ENCODE assay signal across 19 cellular contexts in the genomic region with DNA sequence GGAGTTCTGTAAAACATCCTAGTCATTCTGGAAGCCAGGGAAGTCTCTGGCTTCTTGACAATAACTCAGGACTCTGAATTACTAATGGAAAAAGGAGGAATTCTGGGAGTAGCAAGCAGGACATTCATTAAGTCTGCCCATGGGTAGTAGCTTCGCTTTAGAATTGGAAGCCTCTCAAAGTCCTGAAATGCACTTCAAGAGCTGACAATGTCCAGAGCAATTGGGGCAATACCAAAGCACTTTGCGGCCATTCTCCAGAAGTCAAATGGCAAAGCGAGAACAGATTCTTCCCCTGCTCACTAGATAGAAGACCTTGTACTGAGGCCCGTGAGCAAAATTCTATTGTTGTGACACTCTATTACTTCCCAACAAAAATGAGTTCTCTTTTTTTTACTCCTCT.
DNase-seq lines count a peak whose midpoint lies in the region; FAIRE-seq and TF ChIP-seq lines count a peak whose summit lies in the region.
"Had no signal": no experiment of that assay in that cellular context is flagged by ENCODE, and none has a peak within 500 bp of the region (broad histone marks: within the 10 kb centered on the region; RNA-seq: fewer than 3 reads in every experiment).

No MANE protein-coding gene starts in this region.

- FAIRE-seq in RCC 7860 (lab: Jason Lieb, UNC): no peak
- FAIRE-seq: D721Med, GM12892, H1 had no signal

- peaks cover 3% of the 10 kb centered on the region for H3K4me1 ChIP-seq in rectal smooth muscle tissue (ENCODE audit: control insufficient read depth, insufficient read depth, low read length)
- no peaks in the 10 kb centered on the region for H3K4me1 ChIP-seq in endodermal cell (ENCODE audit: control insufficient read depth, insufficient read depth, low read length)
- peaks cover 14% of the 10 kb centered on the region for H3K4me1 ChIP-seq in mammary epithelial cell (ENCODE audit: insufficient read depth, low read length)

- no peaks in the 10 kb centered on the region for H3K36me3 ChIP-seq in rectal smooth muscle tissue (ENCODE audit: control insufficient read depth, insufficient read depth, low read length)
- no peaks in the 10 kb centered on the region for H3K36me3 ChIP-seq in endodermal cell (ENCODE audit: control insufficient read depth, insufficient read depth, low read length)
- no peaks in the 10 kb centered on the region for H3K36me3 ChIP-seq in mammary epithelial cell (ENCODE audit: insufficient read depth, low read length)

- H3K4me2 ChIP-seq in mammary epithelial cell (ENCODE audit: insufficient read depth, low read depth, low read length): no peak overlapping the region

- no peak overlapping the region for H3K27ac Mint-ChIP-seq in endodermal cell
- H3K27ac Mint-ChIP-seq: CD14-positive monocyte; CD8-positive, alpha-beta T cell; HFFc6 had no signal

- peaks cover 2% of the 10 kb centered on the region for H3K27me3 Mint-ChIP-seq in endodermal cell (ENCODE audit: insufficient read depth)

- no peak overlapping the region for H3K4me3 ChIP-seq in rectal smooth muscle tissue (ENCODE audit: low read length)
- no peak overlapping the region for H3K4me3 ChIP-seq in endodermal cell (ENCODE audit: low read length)
- no peak overlapping the region for H3K4me3 ChIP-seq in mammary epithelial cell (replicated peaks in 1 of 3; ENCODE audit: insufficient read depth in 1 of 3, low read depth in 2 of 3, low read length in 3 of 3)

- H3K9ac ChIP-seq in rectal smooth muscle tissue (ENCODE audit: low read length) (no peak overlapping the region), endodermal cell (ENCODE audit: extremely low read depth, low read length, poor library complexity, severe bottlenecking) (no peak overlapping the region), mammary epithelial cell (ENCODE audit: insufficient read depth, low read length) (no peak overlapping the region)

- BruUV-seq in mammary epithelial cell (replicated peaks; lab: Mats Ljungman, UMichigan): no TSS peak

- no peak overlapping the region for H3K4me3 Mint-ChIP-seq in endodermal cell
- H3K4me3 Mint-ChIP-seq: CD14-positive monocyte; CD8-positive, alpha-beta T cell; HFFc6 had no signal

- intact Hi-C loops in mammary epithelial cell (cut with micrococcal nuclease): no loop called here

- DNase-seq in SIG-M5 treated with dmso at 0.1 percent for 504 hours (lab: John Stamatoyannopoulos, UW; ENCODE audit: unreplicated experiment): peak; percentile 2
- no peak for DNase-seq in SIG-M5 (lab: John Stamatoyannopoulos, UW)
- peak; percentile 42 for DNase-seq in globus pallidus (ENCODE audit: low spot score)
- DNase-seq in endodermal cell: no peak
- no peak for DNase-seq in RCC 7860 (ENCODE audit: low spot score)
- no peak for DNase-seq in mammary epithelial cell
- DNase-seq: CD8-positive, alpha-beta T cell; COR-L47; DMS153; DND-41; GDM1; HFFc6 had no signal

- in situ Hi-C loops in mammary epithelial cell (cut with MboI; ENCODE audit: low sequenced_read_pairs in 2 of 2): loop anchor here in 1 of 2 donors (25.0 kb wide), 1 partner anchor 694 kb away; no protein-coding TSS in a partner anchor

- no peak for TF ChIP-seq CTCF in endodermal cell (conservative IDR thresholded peaks at IDR 0.05)
- TF ChIP-seq CTCF in mammary epithelial cell (conservative IDR thresholded peaks at IDR 0.05 in 1 of 2, IDR thresholded peaks at IDR 0.05 in 1 of 2; ENCODE audit: extremely low read depth in 1 of 2, insufficient read depth in 1 of 2, low read depth in 1 of 2, low read length in 2 of 2): no peak

- H3K79me2 ChIP-seq in mammary epithelial cell (ENCODE audit: insufficient read depth, low read length): no peaks in the 10 kb centered on the region

- H3K27ac ChIP-seq in rectal smooth muscle tissue (ENCODE audit: low read depth, low read length) (peak overlapping the region; percentile 40), temporal lobe (ENCODE audit: low read depth, low read length) (peak overlapping the region; percentile 91), endodermal cell (ENCODE audit: low read depth, low read length) (no peak overlapping the region), mammary epithelial cell (ENCODE audit: insufficient read depth, low read depth, low read length) (no peak overlapping the region)
- H3K27ac ChIP-seq: 22Rv1 had no signal

- H3K27me3 ChIP-seq in rectal smooth muscle tissue (ENCODE audit: control insufficient read depth, insufficient read depth, low read length) (no peaks in the 10 kb centered on the region), endodermal cell (ENCODE audit: control insufficient read depth, insufficient read depth, low read length, poor library complexity, severe bottlenecking) (no peaks in the 10 kb centered on the region), mammary epithelial cell (ENCODE audit: insufficient read depth, low read length) (no peaks in the 10 kb centered on the region)

- H3K9me3 Mint-ChIP-seq in endodermal cell: peaks cover 11% of the 10 kb centered on the region
- H3K9me3 Mint-ChIP-seq: CD8-positive, alpha-beta T cell; HFFc6 had no signal

- H3K36me3 Mint-ChIP-seq in endodermal cell (ENCODE audit: low read depth): no peaks in the 10 kb centered on the region
- H3K36me3 Mint-ChIP-seq: CD14-positive monocyte; CD8-positive, alpha-beta T cell had no signal

- H2AFZ ChIP-seq in mammary epithelial cell (ENCODE audit: low read depth, low read length): no peak overlapping the region

- H3K9me3 ChIP-seq in endodermal cell (ENCODE audit: control insufficient read depth, low read length) (peaks cover 1% of the 10 kb centered on the region), mammary epithelial cell (replicated peaks; ENCODE audit: insufficient read depth, low read length) (no peaks in the 10 kb centered on the region)

- H4K20me1 ChIP-seq in mammary epithelial cell (ENCODE audit: insufficient read depth, low read length): no peaks in the 10 kb centered on the region

- peaks cover 8% of the 10 kb centered on the region for H3K4me1 Mint-ChIP-seq in endodermal cell
- H3K4me1 Mint-ChIP-seq: CD14-positive monocyte had no signal

- WGBS in endodermal cell (ENCODE audit: insufficient coverage in 1 of 2, insufficient read length in 1 of 2), 2 experiments: 97% methylated on average over 3 to 4 of the region's 4 CpGs
- 92% methylated on average over 4 of the region's 4 CpGs for WGBS in mammary epithelial cell (ENCODE audit: low coverage, missing lambda C conversion rate)

- dilution Hi-C loops in mammary epithelial cell (cut with HindIII; ENCODE audit: low sequenced_read_pairs): loop anchor here (10.0 kb wide), 1 partner anchor 256 kb away; no protein-coding TSS in a partner anchor

- CTCF ChIA-PET in mammary epithelial cell (lab: Charles Lee; ENCODE audit: low non-redundant PET): no interaction called here

Comparison
In these comparisons a context has a peak if more than half of its experiments do, and no peak if none do; other contexts are left out.
1. DNase-seq: peak in SIG-M5 treated with dmso at 0.1 percent for 504 hours (single experiment) and globus pallidus (single experiment); none in SIG-M5 (single experiment), endodermal cell (single experiment), RCC 7860 (single experiment) and mammary epithelial cell (single experiment).
2. H3K27ac ChIP-seq: peak in rectal smooth muscle tissue (single experiment) and temporal lobe (single experiment); none in endodermal cell (single experiment) and mammary epithelial cell (single experiment).